ENCODE assay signal across 8 cellular contexts in genomic region chr5:169583101-169583423, GRCh38. TPM values are rescaled to one million over a fixed set of nuclear protein-coding genes. Genes with fewer than 3 reads are reported as not detected.
A peak's percentile ranks its signal among the peaks of the same experiment; 100 is the strongest.
DNase-seq lines count a peak whose midpoint lies in the region; ATAC-seq, FAIRE-seq and TF ChIP-seq lines count a peak whose summit lies in the region.

No MANE protein-coding gene starts in this region.

- CTCF ChIA-PET in H1 (lab: Charles Lee; ENCODE audit: partially characterized antibody): interaction anchor here (0.8 to 2.4 kb wide), 7 partner anchors 12 to 792 kb away, joined by 3 to 6 read pairs (median 3); no protein-coding TSS in a partner anchor

- no peaks in the 10 kb centered on the region for H3K9me2 ChIP-seq in neural cell (ENCODE audit: insufficient read depth, low read length)

- H3K36me3 ChIP-seq in KMS-11 (ENCODE audit: insufficient read depth) (no peaks in the 10 kb centered on the region), H1 (ENCODE audit: control insufficient read depth in 2 of 4, insufficient read depth in 4 of 4, low read length in 3 of 4) (no peaks in the 10 kb centered on the region), neural cell (ENCODE audit: insufficient read depth, low read length) (no peaks in the 10 kb centered on the region)

- H3K79me1 ChIP-seq in H1 (ENCODE audit: low read depth, low read length): peaks cover 4% of the 10 kb centered on the region

- no peak for ATAC-seq in activated T-cell treated with anti-CD3 and anti-CD28 coated beads, Interleukin-2, amount 50 U/mL, for 72 hours (replicated peaks in 1 of 2)
- ATAC-seq in HG03469 (IDR thresholded peaks at IDR 0.05; ENCODE audit: unreplicated experiment): no peak

- TF ChIP-seq EP300 in H1 (IDR thresholded peaks at IDR 0.05; ENCODE audit: borderline replicate concordance in 1 of 2, low read depth in 2 of 2, low read length in 2 of 2) (no peak), neural cell (conservative IDR thresholded peaks at IDR 0.05; ENCODE audit: poor library complexity, severe bottlenecking) (no peak)

- no peaks in the 10 kb centered on the region for H3F3A ChIP-seq in neural cell (ENCODE audit: insufficient read depth, low read length, poor library complexity, severe bottlenecking)

- H4K5ac ChIP-seq in H1 (ENCODE audit: insufficient read length, low read depth, low read length): peak overlapping the region; percentile 69

- H3K27ac ChIP-seq in KMS-11 (no peak overlapping the region), H1 (ENCODE audit: low read depth, low read length) (no peak overlapping the region), neural cell (ENCODE audit: low read length) (peak overlapping the region; percentile 34)

- H2AK5ac ChIP-seq in H1 (ENCODE audit: low read depth, low read length): no peak overlapping the region

- H3K4me3 ChIP-seq in KMS-11 (IDR thresholded peaks at IDR 0.05; ENCODE audit: insufficient read depth, low read depth, low read length): no peak overlapping the region
- H3K4me3 ChIP-seq in H1 (ENCODE audit: extremely low read depth in 1 of 4, insufficient read depth in 2 of 4, low read depth in 3 of 4, low read length in 4 of 4): peak overlapping the region; percentile 85 to 95 (median 92)
- H3K4me3 ChIP-seq in neural cell (ENCODE audit: low read length): peak overlapping the region; percentile 82

- H4K8ac ChIP-seq in H1 (ENCODE audit: extremely low read depth, insufficient read depth, low read length): no peak overlapping the region

- no peaks in the 10 kb centered on the region for H3K27me3 ChIP-seq in KMS-11 (ENCODE audit: insufficient read depth, low read depth)
- no peaks in the 10 kb centered on the region for H3K27me3 ChIP-seq in H1 (replicated peaks in 1 of 4; ENCODE audit: control insufficient read depth in 3 of 4, extremely low read depth in 1 of 4, insufficient read depth in 3 of 4, low read length in 3 of 4)
- H3K27me3 ChIP-seq in neural cell (ENCODE audit: insufficient read depth, low read depth, low read length): no peaks in the 10 kb centered on the region

- no peaks in the 10 kb centered on the region for H3K27me3 Mint-ChIP-seq in activated T-cell treated with anti-CD3 and anti-CD28 coated beads, Interleukin-2, amount 50 U/mL, for 72 hours (ENCODE audit: low read depth)

- no peak overlapping the region for H3K56ac ChIP-seq in H1 (replicated peaks; ENCODE audit: insufficient read length, low read depth, low read length)

- H3K4me3 Mint-ChIP-seq in activated T-cell treated with anti-CD3 and anti-CD28 coated beads, Interleukin-2, amount 50 U/mL, for 72 hours: peak overlapping the region; percentile 93 to 98

- no peaks in the 10 kb centered on the region for H3K4me1 ChIP-seq in KMS-11 (ENCODE audit: low read depth, poor library complexity, severe bottlenecking)
- no peaks in the 10 kb centered on the region for H3K4me1 ChIP-seq in H1 (replicated peaks in 1 of 4; ENCODE audit: control insufficient read depth in 3 of 4, insufficient read depth in 4 of 4, low read length in 3 of 4)

- H3K36me3 Mint-ChIP-seq in activated T-cell treated with anti-CD3 and anti-CD28 coated beads, Interleukin-2, amount 50 U/mL, for 72 hours (ENCODE audit: insufficient read depth in 2 of 2): peaks cover 0 to 2% of the 10 kb centered on the region in 2 donors

- no peak for DNase-seq in activated T-cell treated with anti-CD3 and anti-CD28 coated beads, Interleukin-2, amount 50 U/mL, for 72 hours
- DNase-seq in activated T-cell treated with anti-CD3 and anti-CD28 coated beads for 4 hours (no peak), H1 (ENCODE audit: low read depth in 1 of 2, low spot score in 2 of 2) (no peak), NCI-H748 treated with DMSO at 0.1 percent for 48 hours (lab: John Stamatoyannopoulos, UW) (no peak), NCI-H146 treated with DMSO at 0.1 percent for 48 hours (lab: John Stamatoyannopoulos, UW; ENCODE audit: unreplicated experiment) (no peak)

- H4K20me1 ChIP-seq in KMS-11 (ENCODE audit: insufficient read depth) (no peaks in the 10 kb centered on the region), H1 (replicated peaks in 1 of 2; ENCODE audit: control insufficient read depth in 1 of 2, insufficient read depth in 2 of 2, low read length in 2 of 2) (peaks cover 1 to 2% of the 10 kb centered on the region in 2 experiments), neural cell (ENCODE audit: insufficient read depth) (no peaks in the 10 kb centered on the region)

- FAIRE-seq in H1 (lab: Jason Lieb, UNC): no peak

- H3K9me3 ChIP-seq in H1 (ENCODE audit: insufficient read depth in 2 of 2, low read depth in 1 of 2, low read length in 1 of 2) (no peaks in the 10 kb centered on the region), neural cell (ENCODE audit: low read length) (no peaks in the 10 kb centered on the region)

- H3K9me3 Mint-ChIP-seq in activated T-cell treated with anti-CD3 and anti-CD28 coated beads, Interleukin-2, amount 50 U/mL, for 72 hours: no peaks in the 10 kb centered on the region

- no peak overlapping the region for H2BK12ac ChIP-seq in H1 (ENCODE audit: low read depth, low read length)

- no peak overlapping the region for H3K14ac ChIP-seq in H1 (ENCODE audit: insufficient read length)

- no peak overlapping the region for H2BK5ac ChIP-seq in H1 (ENCODE audit: low read depth, low read length)

- H2BK20ac ChIP-seq in H1 (ENCODE audit: low read length): no peak overlapping the region

- WGBS in H1 (ENCODE audit: extremely low coverage in 1 of 2, insufficient coverage in 1 of 2, insufficient read length in 1 of 2, insufficient replicate concordance in 2 of 2, low coverage in 1 of 2, low lambda C conversion rate in 2 of 2, missing lambda C conversion rate in 1 of 2), 2 experiments: 10% methylated on average over 7 of the region's 7 CpGs; no CpG with 5 or more reads in 1 of the 2 experiments

- TF ChIP-seq RAD21 in H1 (IDR thresholded peaks at IDR 0.05 in 1 of 2, conservative IDR thresholded peaks at IDR 0.05 in 1 of 2; ENCODE audit: low read depth in 2 of 2, low read length in 2 of 2) (no peak), neural cell (conservative IDR thresholded peaks at IDR 0.05) (no peak)

- peak overlapping the region; percentile 27 for H3K4ac ChIP-seq in H1 (replicated peaks; ENCODE audit: insufficient read length, low read depth, low read length)

- H2AFZ ChIP-seq in KMS-11 (ENCODE audit: low read depth) (peak overlapping the region; percentile 71), H1 (ENCODE audit: low read length) (peak overlapping the region; percentile 66; the same call in 1 of the 2 replicates), neural cell (ENCODE audit: low read depth, low read length) (peak overlapping the region; percentile 86)

- H3K4me2 ChIP-seq in KMS-11: peak overlapping the region; percentile 76
- H3K4me2 ChIP-seq in H1 (ENCODE audit: insufficient read depth in 1 of 2, low read depth in 2 of 2, low read length in 2 of 2): peak overlapping the region; percentile 79 to 94
- H3K4me2 ChIP-seq in neural cell (ENCODE audit: low read length): peak overlapping the region; percentile 62

- H3K18ac ChIP-seq in H1 (ENCODE audit: extremely low read depth, low read length): no peak overlapping the region; the same call in 1 of the 2 replicates

- H3K27ac Mint-ChIP-seq in activated T-cell treated with anti-CD3 and anti-CD28 coated beads, Interleukin-2, amount 50 U/mL, for 72 hours: peak overlapping the region; percentile 99

- POLR2A ChIA-PET in H1 (lab: Charles Lee; ENCODE audit: partially characterized antibody): interaction anchor here (0.7 to 1.9 kb wide), 4 partner anchors 9 to 587 kb away, joined by 3 to 9 read pairs (median 6); partner anchors contain the start of gene DOCK2

- peaks cover 47% of the 10 kb centered on the region for H3K4me1 Mint-ChIP-seq in activated T-cell treated with anti-CD3 and anti-CD28 coated beads, Interleukin-2, amount 50 U/mL, for 72 hours (ENCODE audit: low read depth)

- no peak for TF ChIP-seq CTCF in KMS-11 (conservative IDR thresholded peaks at IDR 0.05; ENCODE audit: low read depth, low read length)
- TF ChIP-seq CTCF in H1 (IDR thresholded peaks at IDR 0.05; ENCODE audit: control extremely low read depth in 1 of 3, insufficient read depth in 1 of 3, low read depth in 1 of 3, low read length in 3 of 3): no peak
- TF ChIP-seq CTCF in neural cell (IDR thresholded peaks at IDR 0.05; ENCODE audit: poor library complexity, severe bottlenecking): no peak

- peaks cover 21% of the 10 kb centered on the region; the same call in 1 of the 2 replicates for H3K79me2 ChIP-seq in KMS-11 (ENCODE audit: insufficient read depth, low read depth)
- peaks cover 6 to 41% of the 10 kb centered on the region in 2 experiments; a peak in 3 of 4 replicates for H3K79me2 ChIP-seq in H1 (ENCODE audit: control insufficient read depth in 1 of 2, insufficient read depth in 2 of 2, low read length in 2 of 2)
- peaks cover 13% of the 10 kb centered on the region for H3K79me2 ChIP-seq in neural cell (replicated peaks; ENCODE audit: insufficient read depth, low read length)

- H2BK15ac ChIP-seq in H1 (ENCODE audit: low read length): no peak overlapping the region

- H2BK120ac ChIP-seq in H1 (replicated peaks; ENCODE audit: low read depth, low read length): no peak overlapping the region

- no peak overlapping the region for H4K91ac ChIP-seq in H1 (replicated peaks; ENCODE audit: insufficient read length, low read length)

- no peak for TF ChIP-seq POLR2A in H1 (IDR thresholded peaks at IDR 0.05; ENCODE audit: control extremely low read depth in 1 of 2, low read depth in 2 of 2, low read length in 2 of 2)

- H3K9ac ChIP-seq in KMS-11: 0 out of 2 replicates have a peak overlapping the region, but pooled peaks have one; percentile 86
- peak overlapping the region in 3 of 4 experiments; percentile 81 to 91 (median 89); a peak in 6 of 7 replicates for H3K9ac ChIP-seq in H1 (replicated peaks in 1 of 4; ENCODE audit: extremely low read depth in 1 of 4, low read depth in 3 of 4, low read length in 3 of 4)
- peak overlapping the region; percentile 78 for H3K9ac ChIP-seq in neural cell (ENCODE audit: low read length)

- no peak overlapping the region for H3K23ac ChIP-seq in H1 (ENCODE audit: insufficient read length)

- no peaks in the 10 kb centered on the region for H3K23me2 ChIP-seq in H1 (ENCODE audit: low read depth, low read length)

RNA-seq across cellular contexts. Expression of gene SPDL1, which starts 0.5 kb away (rescaled TPM):
- 10 to 100 TPM; 28.7 to 50.6 TPM for total RNA-seq in activated T-cell treated with anti-CD3 and anti-CD28 coated beads, Interleukin-2, amount 50 U/mL, for 72 hours
- total RNA-seq in H1 (2021; fragmentation: NEBNext Ultra II Directional; extraction: Animal tissue kit (Norgen Biotek cat#: 25700)): 44.5 and 45.5 TPM in 2 replicates
- 9.8 and 16.9 TPM in 2 replicates for polyA plus RNA-seq in H1 (2011; rRNA removed)
- polyA plus RNA-seq in H1 (2011; cell fraction: cytosol; rRNA removed): 32.0 TPM
- polyA plus RNA-seq in H1 (2011; cell fraction: nucleus; rRNA removed): 12.5 TPM
- polyA plus RNA-seq in H1 (2012, experiment 1 of 2): 26.5 to 47.4 TPM (median 33.6 TPM) in 4 replicates
- 3.3 TPM for polyA plus RNA-seq in H1 (2012, experiment 2 of 2)
- 52.8 TPM for polyA plus RNA-seq in H1 (2013, experiment 1 of 2)
- 45.6 TPM for polyA plus RNA-seq in H1 (2013, experiment 2 of 2)
- polyA minus RNA-seq in H1 (2011; rRNA and poly(A)+ RNA removed): 19.3 and 20.9 TPM in 2 replicates
- 12.6 TPM for polyA minus RNA-seq in H1 (2011; cell fraction: cytosol; rRNA and poly(A)+ RNA removed)
- 39.4 TPM for polyA minus RNA-seq in H1 (2011; cell fraction: nucleus; rRNA and poly(A)+ RNA removed)
- polyA plus RNA-seq in neural cell: 26.0 and 26.6 TPM in 2 replicates
- polyA minus RNA-seq in neural cell: 30.7 and 54.9 TPM in 2 replicates

RNA-seq across cellular contexts. Expression of gene DOCK2, which starts 54.0 kb away (rescaled TPM):
- 100 to 1,000 TPM; 242 to 245 TPM for total RNA-seq in activated T-cell treated with anti-CD3 and anti-CD28 coated beads, Interleukin-2, amount 50 U/mL, for 72 hours
- 5.7 and 8.5 TPM in 2 replicates for total RNA-seq in H1 (2021; fragmentation: NEBNext Ultra II Directional; extraction: Animal tissue kit (Norgen Biotek cat#: 25700))
- polyA plus RNA-seq in H1 (2011; rRNA removed): 3.2 and 3.9 TPM in 2 replicates
- 3.6 TPM for polyA plus RNA-seq in H1 (2011; cell fraction: cytosol; rRNA removed)
- polyA plus RNA-seq in H1 (2011; cell fraction: nucleus; rRNA removed): 5.9 TPM
- polyA plus RNA-seq in H1 (2012, experiment 1 of 2): 3.1 to 6.1 TPM (median 4.7 TPM) in 4 replicates
- 0.22 TPM for polyA plus RNA-seq in H1 (2012, experiment 2 of 2)
- 1.9 TPM for polyA plus RNA-seq in H1 (2013, experiment 1 of 2)
- polyA plus RNA-seq in H1 (2013, experiment 2 of 2): 2.0 TPM
- 17.8 and 19.8 TPM in 2 replicates for polyA minus RNA-seq in H1 (2011; rRNA and poly(A)+ RNA removed)
- 2.3 TPM for polyA minus RNA-seq in H1 (2011; cell fraction: cytosol; rRNA and poly(A)+ RNA removed)
- polyA minus RNA-seq in H1 (2011; cell fraction: nucleus; rRNA and poly(A)+ RNA removed): 21.1 TPM
- polyA plus RNA-seq in neural cell: 0.15 TPM in 1 of 2 replicates, not detected in the other
- not detected in 2 replicates for polyA minus RNA-seq in neural cell

Comparison
In these comparisons a context has a peak if more than half of its experiments do, and no peak if none do; other contexts are left out.
1. RNA of gene DOCK2, which starts 54.0 kb away (total RNA-seq): 242 to 245 TPM in activated T-cell treated with anti-CD3 and anti-CD28 coated beads, Interleukin-2, amount 50 U/mL, for 72 hours; 5.7 to 8.5 TPM in H1; every median in the first group is over 10 times any median in the second.
2. Peak in every context shown above with its lines, with median percentiles within 50 percentile points of each other: H2AFZ ChIP-seq, H3K4me2 ChIP-seq and H3K9ac ChIP-seq.